Comparison of ENCODE assay signal across 1 cellular context in genomic region chr15:84653910-84654688, GRCh38.
TF ChIP-seq lines count a peak whose summit lies in the region.

Gene WDR73 (minus strand): TSS chr15:84654283. CDS start chr15:84654274, 9 bp downstream.

TF ChIP-seq in HepG2, 621 proteins besides CTCF, POLR2A, EP300 and RAD21 (continued from another document and continues in another):
- TF ChIP-seq ZNF614 (CRISPR knock-in tag; IDR thresholded peaks at IDR 0.05; ENCODE audit: borderline replicate concordance), result peak; percentile 30; the same call in 1 of the 2 replicates
- TF ChIP-seq ZFP41 (CRISPR knock-in tag; IDR thresholded peaks at IDR 0.05; ENCODE audit: borderline replicate concordance), result no peak
- TF ChIP-seq ZFP82 (CRISPR knock-in tag; IDR thresholded peaks at IDR 0.05; ENCODE audit: borderline replicate concordance), result no peak
- peak; percentile 92 for TF ChIP-seq KDM5A (IDR thresholded peaks at IDR 0.05; ENCODE audit: borderline replicate concordance, low read length)
- peak; percentile 37; the same call in 1 of the 2 replicates for TF ChIP-seq MTERF4 (CRISPR knock-in tag; IDR thresholded peaks at IDR 0.05)
- TF ChIP-seq ZNF547 (CRISPR knock-in tag; IDR thresholded peaks at IDR 0.05), result peak; percentile 39; the same call in 1 of the 2 replicates
- TF ChIP-seq ZNF605 (CRISPR knock-in tag; IDR thresholded peaks at IDR 0.05), result peak; percentile 88
- 0 out of 2 replicates have a peak, but pooled peaks have one; percentile 9 for TF ChIP-seq IRX3 (CRISPR knock-in tag; IDR thresholded peaks at IDR 0.05; ENCODE audit: borderline replicate concordance, low read depth)
- no peak for TF ChIP-seq PRPF4 (IDR thresholded peaks at IDR 0.05; ENCODE audit: low read depth, low read length, poor library complexity, severe bottlenecking)
- no peak for TF ChIP-seq SKIL (CRISPR knock-in tag; IDR thresholded peaks at IDR 0.05; ENCODE audit: borderline replicate concordance)
- TF ChIP-seq MIER3 (CRISPR knock-in tag; IDR thresholded peaks at IDR 0.05; ENCODE audit: borderline replicate concordance), result 0 out of 2 replicates have a peak, but pooled peaks have one; percentile 43
- TF ChIP-seq ZNF552 (CRISPR knock-in tag; IDR thresholded peaks at IDR 0.05; ENCODE audit: borderline replicate concordance), result peak; percentile 83; the same call in 1 of the 2 replicates
- no peak for TF ChIP-seq SRSF4 (IDR thresholded peaks at IDR 0.05; ENCODE audit: low read depth, low read length, poor library complexity, severe bottlenecking)
- TF ChIP-seq TFDP1 (CRISPR knock-in tag; IDR thresholded peaks at IDR 0.05; ENCODE audit: borderline replicate concordance), result peak; percentile 59
- no peak for TF ChIP-seq SMARCE1 (IDR thresholded peaks at IDR 0.05; ENCODE audit: borderline replicate concordance)
- TF ChIP-seq ZFY (CRISPR knock-in tag; IDR thresholded peaks at IDR 0.05), result peak; percentile 94
- TF ChIP-seq MTA3 (CRISPR knock-in tag; IDR thresholded peaks at IDR 0.05), result no peak
- TF ChIP-seq ZNF33B (CRISPR knock-in tag; IDR thresholded peaks at IDR 0.05), result peak; percentile 86
- TF ChIP-seq HBP1 (CRISPR knock-in tag; IDR thresholded peaks at IDR 0.05; ENCODE audit: low read depth), result peak; percentile 61; the same call in 1 of the 2 replicates
- TF ChIP-seq NR2C2 (CRISPR knock-in tag; IDR thresholded peaks at IDR 0.05; ENCODE audit: borderline replicate concordance), result no peak
- no peak for TF ChIP-seq BORCS8-MEF2B (CRISPR knock-in tag; IDR thresholded peaks at IDR 0.05)
- no peak for TF ChIP-seq ZBTB7A (CRISPR knock-in tag; IDR thresholded peaks at IDR 0.05)
- no peak for TF ChIP-seq HNRNPL (IDR thresholded peaks at IDR 0.05; ENCODE audit: low read depth, low read length)
- TF ChIP-seq ZNF224 (CRISPR knock-in tag; IDR thresholded peaks at IDR 0.05), result 0 out of 2 replicates have a peak, but pooled peaks have one; percentile 61
- TF ChIP-seq MEIS2 (CRISPR knock-in tag; IDR thresholded peaks at IDR 0.05), result 0 out of 2 replicates have a peak, but pooled peaks have one; percentile 22
- TF ChIP-seq ARID3A (IDR thresholded peaks at IDR 0.05; ENCODE audit: low read depth, low read length), result no peak
- TF ChIP-seq DMAP1 (CRISPR knock-in tag; IDR thresholded peaks at IDR 0.05), result peak; percentile 68
- TF ChIP-seq JARID2 (CRISPR knock-in tag; IDR thresholded peaks at IDR 0.05; ENCODE audit: insufficient replicate concordance), result no peak
- TF ChIP-seq SNAPC5 (CRISPR knock-in tag; IDR thresholded peaks at IDR 0.05; ENCODE audit: borderline replicate concordance), result no peak
- TF ChIP-seq SOX13 (IDR thresholded peaks at IDR 0.05), result no peak
- no peak for TF ChIP-seq SOX13 (CRISPR knock-in tag; conservative IDR thresholded peaks at IDR 0.05 in 1 of 2, IDR thresholded peaks at IDR 0.05 in 1 of 2)
- peak; percentile 82 for TF ChIP-seq SPEN (CRISPR knock-in tag; IDR thresholded peaks at IDR 0.05; ENCODE audit: low read depth)
- TF ChIP-seq RXRA (CRISPR knock-in tag; IDR thresholded peaks at IDR 0.05), result no peak
- no peak for TF ChIP-seq ZEB1 (IDR thresholded peaks at IDR 0.05; ENCODE audit: insufficient replicate concordance, low read depth)
- TF ChIP-seq ZNF441 (CRISPR knock-in tag; IDR thresholded peaks at IDR 0.05; ENCODE audit: borderline replicate concordance), result no peak
- TF ChIP-seq ZC3H13 (CRISPR knock-in tag; IDR thresholded peaks at IDR 0.05), result no peak
- TF ChIP-seq ZFP90 (CRISPR knock-in tag; IDR thresholded peaks at IDR 0.05; ENCODE audit: borderline replicate concordance), result peak; percentile 81; the same call in 1 of the 2 replicates
- TF ChIP-seq ZBED4 (CRISPR knock-in tag; IDR thresholded peaks at IDR 0.05; ENCODE audit: borderline replicate concordance), result no peak; the same call in 1 of the 2 replicates
- TF ChIP-seq ZNF205 (CRISPR knock-in tag; IDR thresholded peaks at IDR 0.05), result 0 out of 2 replicates have a peak, but pooled peaks have one; percentile 25
- TF ChIP-seq GABPB1 (CRISPR knock-in tag; IDR thresholded peaks at IDR 0.05), result peak; percentile 97
- peak; percentile 25; the same call in 1 of the 2 replicates for TF ChIP-seq ZNF770 (CRISPR knock-in tag; IDR thresholded peaks at IDR 0.05)
- no peak for TF ChIP-seq HNF4G (IDR thresholded peaks at IDR 0.05; ENCODE audit: borderline replicate concordance, low read depth, low read length)
- TF ChIP-seq HNF4G (CRISPR knock-in tag; IDR thresholded peaks at IDR 0.05; ENCODE audit: borderline replicate concordance, low read depth), result no peak; the same call in 1 of the 2 replicates
- peak; percentile 54; the same call in 1 of the 2 replicates for TF ChIP-seq TSC22D2 (CRISPR knock-in tag; IDR thresholded peaks at IDR 0.05; ENCODE audit: borderline replicate concordance)
- TF ChIP-seq ZKSCAN5 (CRISPR knock-in tag; IDR thresholded peaks at IDR 0.05), result no peak
- TF ChIP-seq KLF11 (CRISPR knock-in tag; IDR thresholded peaks at IDR 0.05), result peak; percentile 75; the same call in 1 of the 2 replicates
- TF ChIP-seq ZNF333 (CRISPR knock-in tag; IDR thresholded peaks at IDR 0.05; ENCODE audit: borderline replicate concordance), result no peak
- no peak for TF ChIP-seq ZNF431 (CRISPR knock-in tag; IDR thresholded peaks at IDR 0.05; ENCODE audit: borderline replicate concordance, low read depth)
- peak; percentile 90 for TF ChIP-seq ZNF639 (CRISPR knock-in tag; conservative IDR thresholded peaks at IDR 0.05)
- no peak for TF ChIP-seq ZSCAN29 (CRISPR knock-in tag; conservative IDR thresholded peaks at IDR 0.05)
- peak; percentile 95 for TF ChIP-seq ZFX (CRISPR knock-in tag; IDR thresholded peaks at IDR 0.05; ENCODE audit: low read depth)
- TF ChIP-seq ZNF576 (CRISPR knock-in tag; IDR thresholded peaks at IDR 0.05), result no peak
- TF ChIP-seq MAFF (IDR thresholded peaks at IDR 0.05; ENCODE audit: low read depth, low read length), result no peak
- TF ChIP-seq JUNB (CRISPR knock-in tag; IDR thresholded peaks at IDR 0.05; ENCODE audit: borderline replicate concordance), result no peak
